13 cellular contexts compared by ENCODE assay signal in genomic region chr9:36436909-36437308, GRCh38. TPM values are rescaled to one million over a fixed set of nuclear protein-coding genes. Genes with fewer than 3 reads are reported as not detected.
A peak's percentile ranks its signal among the peaks of the same experiment; 100 is the strongest.
DNase-seq lines count a peak whose midpoint lies in the region; ATAC-seq and TF ChIP-seq lines count a peak whose summit lies in the region.
"Had no signal": no experiment of that assay in that cellular context is flagged by ENCODE, and none has a peak within 500 bp of the region (broad histone marks: within the 10 kb centered on the region; RNA-seq: fewer than 3 reads in every experiment).

No MANE protein-coding gene starts in this region.

- TF ChIP-seq POLR2A in adrenal gland (IDR thresholded peaks at IDR 0.05) (no peak), prostate gland (IDR thresholded peaks at IDR 0.05) (no peak)

- ATAC-seq in Right ventricle myocardium inferior: no peak

- peaks cover 17% of the 10 kb centered on the region for H3K4me1 ChIP-seq in cardiac muscle cell (ENCODE audit: low read depth)
- H3K4me1 ChIP-seq in adrenal gland (replicated peaks in 1 of 2): peaks cover 0 to 16% of the 10 kb centered on the region in 2 donors
- H3K4me1 ChIP-seq in prostate gland (replicated peaks): no peaks in the 10 kb centered on the region

- peak overlapping the region; percentile 52 for H3K27ac ChIP-seq in cardiac muscle cell
- no peak overlapping the region for H3K27ac ChIP-seq in adrenal gland
- no peak overlapping the region for H3K27ac ChIP-seq in prostate gland
- H3K27ac ChIP-seq: epithelial cell of prostate had no signal

- intact Hi-C loops in Right ventricle myocardium inferior (cut with DNase I) (no loop called here), adrenal gland (cut with DNase I) (no loop called here), prostate gland (cut with DNase I) (no loop called here)

- H3K27me3 ChIP-seq in cardiac muscle cell: no peaks in the 10 kb centered on the region
- no peaks in the 10 kb centered on the region for H3K27me3 ChIP-seq in adrenal gland
- no peaks in the 10 kb centered on the region for H3K27me3 ChIP-seq in prostate gland (replicated peaks; ENCODE audit: insufficient read depth)

- peak; percentile 43 to 68 for DNase-seq in cardiac muscle cell (ENCODE audit: low read depth in 1 of 2, low spot score in 1 of 2)
- DNase-seq in Right ventricle myocardium inferior (ENCODE audit: missing footprints): no peak
- DNase-seq in adrenal gland: peak; percentile 74 to 88 (median 83)
- peak; percentile 26 for DNase-seq in iris pigment epithelial cell (ENCODE audit: low read depth)
- no peak for DNase-seq in DMS 273 (lab: John Stamatoyannopoulos, UW; ENCODE audit: unreplicated experiment)
- DNase-seq in prostate gland (ENCODE audit: low spot score): no peak
- no peak for DNase-seq in NCI-H82 (lab: John Stamatoyannopoulos, UW)
- no peak for DNase-seq in LoVo (ENCODE audit: low spot score)
- DNase-seq: activated naive CD4-positive, alpha-beta T cell treated with anti-CD3 and anti-CD28 coated beads, Interleukin-2, amount 50 U/mL, for 16 hours; mesenchymal stem cell; NCI-H2227 treated with DMSO at 0.1 percent for 48 hours; stimulated activated CD4-positive, alpha-beta T cell treated with anti-CD3 and anti-CD28 coated beads, Interleukin-12 subunit alpha, Interleukin-12 subunit beta, amount 100 ng/mL, for 4 hours had no signal

- 26 to 41% (median 36%) methylated on average over 2 of the region's 2 CpGs for WGBS in adrenal gland, 4 donors
- 55% methylated on average over 2 of the region's 2 CpGs for WGBS in prostate gland

- TF ChIP-seq CTCF in cardiac muscle cell (IDR thresholded peaks at IDR 0.05; ENCODE audit: low read depth, low read length) (no peak), adrenal gland (IDR thresholded peaks at IDR 0.05) (no peak), prostate gland (IDR thresholded peaks at IDR 0.05) (no peak)

- H3K36me3 ChIP-seq in cardiac muscle cell (no peaks in the 10 kb centered on the region), adrenal gland (replicated peaks in 1 of 2) (no peaks in the 10 kb centered on the region), prostate gland (no peaks in the 10 kb centered on the region)

- no peak overlapping the region for H3K4me3 ChIP-seq in cardiac muscle cell
- H3K4me3 ChIP-seq in adrenal gland: no peak overlapping the region
- no peak overlapping the region for H3K4me3 ChIP-seq in prostate gland

- no peaks in the 10 kb centered on the region for H3K9me3 ChIP-seq in cardiac muscle cell (ENCODE audit: low read depth)
- H3K9me3 ChIP-seq in adrenal gland (replicated peaks in 1 of 3): no peaks in the 10 kb centered on the region
- no peaks in the 10 kb centered on the region for H3K9me3 ChIP-seq in prostate gland

RNA-seq across cellular contexts. Expression of gene RNF38, which starts 36.8 kb away (rescaled TPM):
- total RNA-seq in cardiac muscle cell (18.6 and 26.3 TPM in 2 replicates), Right ventricle myocardium inferior (27.4 TPM), adrenal gland (10 to 100 TPM; 14.9 to 43.7 (median 33.3) TPM), prostate gland (10 to 100 TPM; 27.8 to 99.6 TPM)
- polyA plus RNA-seq in cardiac muscle cell (20.1 and 34.5 TPM in 2 replicates), adrenal gland (10 to 100 TPM in 1 of 3 donors, 1 to 10 TPM in 2; 5.4 to 19.1 (median 9.3) TPM)

Comparison
In these comparisons a context has a peak if more than half of its experiments do, and no peak if none do; other contexts are left out.
1. DNase-seq: peak in cardiac muscle cell (2 of 2), adrenal gland (7 of 7) and iris pigment epithelial cell (single experiment); none in Right ventricle myocardium inferior (single experiment), DMS 273 (single experiment), prostate gland (single experiment), NCI-H82 (single experiment) and LoVo (single experiment).